20 cellular contexts compared by ENCODE assay signal in genomic region chr1:206963119-206963712, GRCh38. TPM values are rescaled to one million over a fixed set of nuclear protein-coding genes. Genes with fewer than 3 reads are reported as not detected.
DNase-seq lines count a peak whose midpoint lies in the region; ATAC-seq, FAIRE-seq and TF ChIP-seq lines count a peak whose summit lies in the region.
"Had no signal": no experiment of that assay in that cellular context is flagged by ENCODE, and none has a peak within 500 bp of the region (broad histone marks: within the 10 kb centered on the region; RNA-seq: fewer than 3 reads in every experiment).

No MANE protein-coding gene starts in this region.

- H3K27ac ChIP-seq in GM12878 (ENCODE audit: control insufficient read depth, insufficient read depth) (no peak overlapping the region), brain microvascular endothelial cell (no peak overlapping the region)
- H3K27ac ChIP-seq: PC-9 had no signal

- no peak overlapping the region for H3K4me3 Mint-ChIP-seq in WTC11
- H3K4me3 Mint-ChIP-seq: CD4-positive, alpha-beta memory T cell had no signal

- no peak overlapping the region for H3K9ac ChIP-seq in GM12878 (ENCODE audit: control insufficient read depth, insufficient read depth, low read length)

- CTCF ChIA-PET in AG04449 (lab: Yijun Ruan, JAX) = interaction anchor here (1.4 to 2.6 kb wide), 2 partner anchors 20 to 51 kb away, joined by 4 to 8 read pairs; no protein-coding TSS in a partner anchor
- CTCF ChIA-PET in GM12878 (lab: Yijun Ruan, JAX) = interaction anchor here (0.8 to 1.5 kb wide), 4 partner anchors 9 to 51 kb away, joined by 3 to 4 read pairs (median 4); no protein-coding TSS in a partner anchor
- CTCF ChIA-PET in WTC11 (lab: Charles Lee) = interaction anchor here (1.1 to 1.7 kb wide), 4 partner anchors 19 to 233 kb away, joined by 3 to 8 read pairs (median 5); no protein-coding TSS in a partner anchor

- no peaks in the 10 kb centered on the region for H3K4me1 Mint-ChIP-seq in WTC11

- H3K27me3 Mint-ChIP-seq in WTC11 (ENCODE audit: low read depth) = no peaks in the 10 kb centered on the region
- H3K27me3 Mint-ChIP-seq: CD4-positive, alpha-beta memory T cell had no signal

- no peaks in the 10 kb centered on the region for H3K27me3 ChIP-seq in GM12878 (replicated peaks in 1 of 2; ENCODE audit: control insufficient read depth in 2 of 2, insufficient read depth in 2 of 2, low read length in 1 of 2)
- H3K27me3 ChIP-seq in brain microvascular endothelial cell (replicated peaks) = peaks cover 3% of the 10 kb centered on the region

- RAD21 ChIA-PET in GM12878 (lab: Charles Lee; ENCODE audit: unreplicated experiment) = interaction anchor here (0.8 to 1.0 kb wide), 3 partner anchors 11 to 38 kb away, joined by 3 to 4 read pairs (median 3); no protein-coding TSS in a partner anchor

- 70% methylated on average over 5 of the region's 5 CpGs for WGBS in GM12878 (ENCODE audit: insufficient coverage, insufficient replicate concordance, low lambda C conversion rate, missing lambda C conversion rate)

- H4K20me1 ChIP-seq in GM12878 (ENCODE audit: control insufficient read depth, insufficient read depth) = no peaks in the 10 kb centered on the region

- TF ChIP-seq RAD21 in GM12878 (IDR thresholded peaks at IDR 0.05; ENCODE audit: insufficient read depth, low read depth, low read length) = no peak

- intact Hi-C loops in GM12878 (cut with micrococcal nuclease; ENCODE audit: unreplicated experiment) (no loop called here), mucosa of descending colon (cut with DNase I, micrococcal nuclease) (no loop called here)

- H3K9me3 ChIP-seq in GM12878 (replicated peaks; ENCODE audit: control insufficient read depth, insufficient read depth, low read length) = no peaks in the 10 kb centered on the region
- no peaks in the 10 kb centered on the region for H3K9me3 ChIP-seq in mucosa of descending colon

- H3K79me2 ChIP-seq in GM12878 (ENCODE audit: control insufficient read depth, insufficient read depth, low read length) = no peaks in the 10 kb centered on the region

- H3K9me3 Mint-ChIP-seq in WTC11 = no peaks in the 10 kb centered on the region
- H3K9me3 Mint-ChIP-seq: CD4-positive, alpha-beta memory T cell had no signal

- H3K4me1 ChIP-seq in GM12878 (ENCODE audit: control insufficient read depth, insufficient read depth, low read length) = peaks cover 17% of the 10 kb centered on the region
- peaks cover 27% of the 10 kb centered on the region for H3K4me1 ChIP-seq in mucosa of descending colon (ENCODE audit: low read depth)

- TF ChIP-seq EP300 in GM12878 (IDR thresholded peaks at IDR 0.05; ENCODE audit: borderline replicate concordance in 1 of 2, control insufficient read depth in 1 of 2, low read depth in 2 of 2, low read length in 2 of 2) = no peak

- TF ChIP-seq CTCF in AG04449 (IDR thresholded peaks at IDR 0.05; ENCODE audit: insufficient read depth, low read length, missing control alignments) = no peak
- TF ChIP-seq CTCF in GM12878 (IDR thresholded peaks at IDR 0.05 in 2 of 3, conservative IDR thresholded peaks at IDR 0.05 in 1 of 3; ENCODE audit: control insufficient read depth in 2 of 3, extremely low read depth in 1 of 3, insufficient read depth in 1 of 3, low read depth in 3 of 3, low read length in 3 of 3) = no peak
- no peak for TF ChIP-seq CTCF in mucosa of descending colon (IDR thresholded peaks at IDR 0.05)
- TF ChIP-seq CTCF in WTC11 (IDR thresholded peaks at IDR 0.05) = no peak
- TF ChIP-seq CTCF in brain microvascular endothelial cell (IDR thresholded peaks at IDR 0.05; ENCODE audit: low read depth, low read length, missing control alignments) = no peak

- TF ChIP-seq POLR2A in GM12878 (IDR thresholded peaks at IDR 0.05; ENCODE audit: low read depth, low read length) = no peak

- BruUV-seq in GM12878 (replicated peaks; lab: Mats Ljungman, UMichigan) = no TSS peak

- in situ Hi-C loops in GM12878 (cut with MboI) (no loop called here), brain microvascular endothelial cell (cut with HindIII; ENCODE audit: low pct_ligation_motif_present, low sequenced_read_pairs) (no loop called here)

- no peak overlapping the region for H3K27ac Mint-ChIP-seq in WTC11

- H3K4me3 ChIP-seq in AG04449 (ENCODE audit: low read depth, low read length) = no peak overlapping the region
- no peak overlapping the region for H3K4me3 ChIP-seq in GM12878
- no peak overlapping the region for H3K4me3 ChIP-seq in mucosa of descending colon
- H3K4me3 ChIP-seq in brain microvascular endothelial cell (ENCODE audit: low read depth, low read length) = no peak overlapping the region
- H3K4me3 ChIP-seq: PC-9 had no signal

- H3K4me2 ChIP-seq in GM12878 (ENCODE audit: control insufficient read depth, insufficient read depth) = no peak overlapping the region
- H3K4me2 ChIP-seq: PC-9 had no signal

- SMC1A ChIA-PET in GM12878 (lab: Charles Lee; ENCODE audit: uncharacterized antibody, unreplicated experiment) = interaction anchor here (0.9 to 1.9 kb wide), 4 partner anchors 16 to 51 kb away, joined by 3 to 5 read pairs (median 4); no protein-coding TSS in a partner anchor

- DNase-seq in AG04449 (ENCODE audit: low read depth, low spot score) = peak; percentile 7
- DNase-seq in ELR (ENCODE audit: low read depth) = peak; percentile 11
- no peak for DNase-seq in GM12878 (ENCODE audit: low read depth, low spot score)
- DNase-seq in mucosa of descending colon = peak in 1 of 3 donors; percentile 45
- DNase-seq in WTC11 (ENCODE audit: low spot score) = no peak
- DNase-seq in brain microvascular endothelial cell = no peak
- DNase-seq: CD4-positive, alpha-beta memory T cell; DMS79 treated with DMSO at 0.1 percent for 48 hours; NCI-H1092; NCI-H1694; NCI-H2107; NCI-H345; NCI-H69; NK-92 treated with Interleukin-12 subunit alpha and Interleukin-12 subunit beta, amount 100 ng/mL, for 24 hours; PC-9 had no signal

- POLR2A ChIA-PET in AG04449 (lab: Yijun Ruan, JAX) = no interaction called here
- POLR2A ChIA-PET in GM12878 (lab: Charles Lee) = interaction anchor here (1.1 kb wide), 1 partner anchor 15 kb away, joined by 3 read pairs; no protein-coding TSS in a partner anchor
- POLR2A ChIA-PET in WTC11 (lab: Charles Lee) = no interaction called here

- ATAC-seq in GM12878 (no peak), mucosa of descending colon (peak; percentile 64), WTC11 (no peak), GM21619 (IDR thresholded peaks at IDR 0.05; ENCODE audit: unreplicated experiment) (no peak)

- no peak for FAIRE-seq in GM12878 (lab: Jason Lieb, UNC)
- FAIRE-seq: D721Med, H54 had no signal

- H2AFZ ChIP-seq in GM12878 (ENCODE audit: control insufficient read depth, low read depth, low read length) = no peak overlapping the region
- H2AFZ ChIP-seq: PC-9 had no signal

- H3K36me3 ChIP-seq in GM12878 (ENCODE audit: control insufficient read depth in 2 of 2, insufficient read depth in 2 of 2, low read length in 1 of 2) (no peaks in the 10 kb centered on the region), mucosa of descending colon (ENCODE audit: low read depth) (no peaks in the 10 kb centered on the region), brain microvascular endothelial cell (replicated peaks) (no peaks in the 10 kb centered on the region)

- no peaks in the 10 kb centered on the region for H3K36me3 Mint-ChIP-seq in WTC11
- H3K36me3 Mint-ChIP-seq: CD4-positive, alpha-beta memory T cell had no signal

RNA-seq across cellular contexts. Expression of gene FCAMR, which starts 7.0 kb away (rescaled TPM):
- 0.24 TPM in 1 of 2 replicates, not detected in the other for total RNA-seq in GM12878 (2013; cell fraction: nucleolus; rRNA removed)
- total RNA-seq in GM12878 (2014; rRNA removed) = 0.06 and 0.16 TPM in 2 replicates
- total RNA-seq in GM12878 (2014; rRNA removed; fragmentation: Illumina TruSeq; extraction: Trizol) = 0.04 and 0.14 TPM in 2 replicates
- not detected in 2 replicates for total RNA-seq in GM12878 (2021)
- polyA plus RNA-seq in GM12878 (2011; ENCODE audit: low read depth) = not detected
- 0.08 TPM in 1 of 2 replicates, not detected in the other for polyA plus RNA-seq in GM12878 (2011; rRNA removed)
- 0.08 and 0.12 TPM in 2 replicates for polyA plus RNA-seq in GM12878 (2011; cell fraction: cytosol; rRNA removed)
- 0.13 TPM in 1 of 2 replicates, not detected in the other for polyA plus RNA-seq in GM12878 (2011; cell fraction: nucleus; rRNA removed)
- 0.09 TPM in 1 of 2 replicates, not detected in the other for polyA plus RNA-seq in GM12878 (2012)
- polyA plus RNA-seq in GM12878 (2014; fragmentation: Illumina TruSeq; extraction: Trizol) = 0.04 and 0.11 TPM in 2 replicates
- under 1 TPM in 1 of 2 experiments, not detected in 1; 0.05 TPM for polyA plus RNA-seq in GM12878 (2014; fragmentation: Nextera tagmentation; extraction: Ambion mirVana)
- polyA plus RNA-seq in GM12878 (2014; rRNA removed) = 0.15 and 0.16 TPM in 2 replicates
- under 1 TPM in 1 of 2 experiments, not detected in 1; 0.14 TPM for polyA plus RNA-seq in GM12878 (2016; fragmentation: Nextera tagmentation; extraction: Ambion mirVana)
- 0.10 and 0.22 TPM in 2 replicates for polyA minus RNA-seq in GM12878 (2011; rRNA and poly(A)+ RNA removed)
- polyA minus RNA-seq in GM12878 (2011; cell fraction: cytosol; rRNA and poly(A)+ RNA removed) = not detected in 2 replicates
- polyA minus RNA-seq in GM12878 (2011; cell fraction: nucleus; rRNA and poly(A)+ RNA removed) = 0.19 and 0.24 TPM in 2 replicates
- total RNA-seq in mucosa of descending colon = under 1 TPM; 0.41 to 0.98 (median 0.84) TPM
- not detected in 3 replicates for total RNA-seq in WTC11 (2021)
- total RNA-seq: A673; CD4-positive, alpha-beta memory T cell; PC-9; SK-MEL-5 had no signal
- polyA plus RNA-seq: CD4-positive, alpha-beta memory T cell had no signal

RNA-seq across cellular contexts. Expression of gene PIGR, which starts 16.9 kb away (rescaled TPM):
- 0.59 and 0.61 TPM in 2 replicates for total RNA-seq in GM12878 (2013; cell fraction: nucleolus; rRNA removed)
- total RNA-seq in GM12878 (2014; rRNA removed) (1.6 and 1.8 TPM in 2 replicates), GM12878 (2014; rRNA removed; fragmentation: Illumina TruSeq; extraction: Trizol) (7.6 and 7.9 TPM in 2 replicates), GM12878 (2021) (4.7 and 5.0 TPM in 2 replicates), mucosa of descending colon (over 10,000 TPM in 1 of 3 donors, 1,000 to 10,000 TPM in 2; 4,355 to 12,072 (median 9,452) TPM), WTC11 (2021) (1.8 to 2.2 TPM (median 1.9 TPM) in 3 replicates)
- polyA plus RNA-seq in GM12878 (2011; ENCODE audit: low read depth) = 1.3 TPM
- polyA plus RNA-seq in GM12878 (2011; rRNA removed) (1.7 and 1.8 TPM in 2 replicates), GM12878 (2014; fragmentation: Illumina TruSeq; extraction: Trizol) (4.1 and 14.3 TPM in 2 replicates), GM12878 (2014; fragmentation: Nextera tagmentation; extraction: Ambion mirVana) (1 to 10 TPM; 1.1 to 2.0 TPM), GM12878 (2014; rRNA removed) (1.7 and 2.4 TPM in 2 replicates), GM12878 (2016; fragmentation: Nextera tagmentation; extraction: Ambion mirVana) (1 to 10 TPM in 1 of 2 experiments, under 1 TPM in 1; 0.96 to 1.2 TPM)
- polyA plus RNA-seq in GM12878 (2011; cell fraction: cytosol; rRNA removed) = 0.92 and 0.93 TPM in 2 replicates
- 1.0 TPM in 2 replicates for polyA plus RNA-seq in GM12878 (2011; cell fraction: nucleus; rRNA removed)
- 2.4 and 5.4 TPM in 2 replicates for polyA plus RNA-seq in GM12878 (2012)
- 3.9 and 4.7 TPM in 2 replicates for polyA minus RNA-seq in GM12878 (2011; rRNA and poly(A)+ RNA removed)
- 1.9 and 3.5 TPM in 2 replicates for polyA minus RNA-seq in GM12878 (2011; cell fraction: cytosol; rRNA and poly(A)+ RNA removed)
- 4.5 and 5.0 TPM in 2 replicates for polyA minus RNA-seq in GM12878 (2011; cell fraction: nucleus; rRNA and poly(A)+ RNA removed)
- total RNA-seq: A673; CD4-positive, alpha-beta memory T cell; PC-9; SK-MEL-5 had no signal
- polyA plus RNA-seq: CD4-positive, alpha-beta memory T cell had no signal

RNA-seq across cellular contexts. Expression of gene FCMR, which starts 41.5 kb away (rescaled TPM):
- total RNA-seq in GM12878 (2013; cell fraction: nucleolus; rRNA removed) = 279 and 312 TPM in 2 replicates
- total RNA-seq in GM12878 (2014; rRNA removed) (112 and 125 TPM in 2 replicates), GM12878 (2014; rRNA removed; fragmentation: Illumina TruSeq; extraction: Trizol) (95.3 and 97.0 TPM in 2 replicates), GM12878 (2021) (191 and 207 TPM in 2 replicates), mucosa of descending colon (1 to 10 TPM; 1.6 to 5.6 (median 4.6) TPM), WTC11 (2021) (0.37 to 1.0 TPM (median 0.71 TPM) in 3 replicates)
- 172 TPM for polyA plus RNA-seq in GM12878 (2011; ENCODE audit: low read depth)
- polyA plus RNA-seq in GM12878 (2011; rRNA removed) (110 and 200 TPM in 2 replicates), GM12878 (2014; fragmentation: Illumina TruSeq; extraction: Trizol) (245 and 297 TPM in 2 replicates), GM12878 (2014; fragmentation: Nextera tagmentation; extraction: Ambion mirVana) (10 to 100 TPM; 79.7 to 81.7 TPM), GM12878 (2014; rRNA removed) (155 and 157 TPM in 2 replicates), GM12878 (2016; fragmentation: Nextera tagmentation; extraction: Ambion mirVana) (100 to 1,000 TPM; 107 to 120 TPM)
- polyA plus RNA-seq in GM12878 (2011; cell fraction: cytosol; rRNA removed) = 276 and 324 TPM in 2 replicates
- polyA plus RNA-seq in GM12878 (2011; cell fraction: nucleus; rRNA removed) = 227 and 311 TPM in 2 replicates
- 247 and 253 TPM in 2 replicates for polyA plus RNA-seq in GM12878 (2012)
- polyA minus RNA-seq in GM12878 (2011; rRNA and poly(A)+ RNA removed) = 217 and 266 TPM in 2 replicates
- polyA minus RNA-seq in GM12878 (2011; cell fraction: cytosol; rRNA and poly(A)+ RNA removed) = 72.0 and 80.5 TPM in 2 replicates
- 80.6 and 107 TPM in 2 replicates for polyA minus RNA-seq in GM12878 (2011; cell fraction: nucleus; rRNA and poly(A)+ RNA removed)
- total RNA-seq: A673 had no signal

Comparison
In these comparisons a context has a peak if more than half of its experiments do, and no peak if none do; other contexts are left out.
1. DNase-seq: peak in AG04449 (single experiment) and ELR (single experiment); none in GM12878 (single experiment), WTC11 (single experiment) and brain microvascular endothelial cell (single experiment).
2. RNA of gene PIGR, which starts 16.9 kb away (total RNA-seq): 4,355 to 12,072 TPM in mucosa of descending colon; 0.59 to 7.9 TPM in GM12878 and 1.8 to 2.2 TPM in WTC11; every median in the first group is over 100 times any median in the second.
3. RNA of gene FCMR, which starts 41.5 kb away (total RNA-seq): 95.3 to 312 TPM in GM12878; 1.6 to 5.6 TPM in mucosa of descending colon and 0.37 to 1.0 TPM in WTC11; every median in the first group is over 10 times any median in the second.